19 cellular contexts compared by ENCODE assay signal in the genomic region with DNA sequence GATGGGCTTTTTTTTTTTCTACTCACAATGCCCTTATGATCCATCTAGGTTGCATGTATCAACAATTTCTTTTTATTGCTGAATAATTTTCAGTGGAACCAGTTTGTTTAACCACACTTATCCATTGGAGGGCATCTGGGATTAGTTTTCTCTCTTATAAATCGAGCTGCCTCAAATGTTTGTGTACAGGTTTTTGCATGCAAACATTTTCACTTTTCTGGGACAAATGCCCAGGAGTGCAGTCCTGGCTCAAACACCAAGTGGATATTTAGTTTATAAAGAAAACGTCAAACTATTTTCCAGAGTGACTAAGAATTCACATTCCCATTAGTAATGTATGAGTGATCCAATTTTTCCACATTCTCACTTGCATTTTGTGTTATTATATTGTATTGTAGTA.
DNase-seq lines count a peak whose midpoint lies in the region; TF ChIP-seq lines count a peak whose summit lies in the region.
"Had no signal": no experiment of that assay in that cellular context is flagged by ENCODE, and none has a peak within 500 bp of the region (broad histone marks: within the 10 kb centered on the region; RNA-seq: fewer than 3 reads in every experiment).

No MANE protein-coding gene starts in this region.

- TF ChIP-seq CTCF in fibroblast of villous mesenchyme (IDR thresholded peaks at IDR 0.05; ENCODE audit: insufficient read depth, low read depth, low read length) (no peak), GM10266 (IDR thresholded peaks at IDR 0.05; ENCODE audit: control insufficient read depth, insufficient read depth, low read depth, missing control alignments) (no peak)

- no peak overlapping the region for H3K4me3 ChIP-seq in fibroblast of villous mesenchyme (ENCODE audit: low read depth, low read length)
- H3K4me3 ChIP-seq: lower lobe of right lung, prostate gland, spleen had no signal

- DNase-seq in GM04504 (ENCODE audit: low read depth) (peak; percentile 89), amniotic stem cell (lab: John Stamatoyannopoulos, UW) (peak; percentile 55), fibroblast of villous mesenchyme (ENCODE audit: low read depth) (peak; percentile 30), GM10266 (ENCODE audit: extremely low spot score) (no peak), activated T-cell treated with anti-CD3 and anti-CD28 coated beads for 4 hours (no peak), C1 segment of cervical spinal cord (lab: John Stamatoyannopoulos, UW) (no peak)
- DNase-seq in stimulated activated CD4-positive, alpha-beta T cell treated with anti-CD3 and anti-CD28 coated beads, Interleukin-12 subunit alpha, Interleukin-12 subunit beta, amount 100 ng/mL, for 4 hours: no peak
- DNase-seq: activated CD8-positive, alpha-beta T cell treated with anti-CD3 and anti-CD28 coated beads for 36 hours; CD8-positive, alpha-beta T cell; cerebellar nuclear complex; DMS79; endodermal cell; lower lobe of right lung; naive B cell; NCI-H1092 treated with DMSO at 0.1 percent for 48 hours; NCI-H2107; NCI-H69; spleen had no signal

Comparison
In these comparisons a context has a peak if more than half of its experiments do, and no peak if none do; other contexts are left out.
1. DNase-seq: peak in GM04504 (single experiment), amniotic stem cell (single experiment) and fibroblast of villous mesenchyme (single experiment); none in GM10266 (single experiment), stimulated activated CD4-positive, alpha-beta T cell treated with anti-CD3 and anti-CD28 coated beads, Interleukin-12 subunit alpha, Interleukin-12 subunit beta, amount 100 ng/mL, for 4 hours (single experiment), activated T-cell treated with anti-CD3 and anti-CD28 coated beads for 4 hours (single experiment) and C1 segment of cervical spinal cord (0 of 14).